In the genomic region with DNA sequence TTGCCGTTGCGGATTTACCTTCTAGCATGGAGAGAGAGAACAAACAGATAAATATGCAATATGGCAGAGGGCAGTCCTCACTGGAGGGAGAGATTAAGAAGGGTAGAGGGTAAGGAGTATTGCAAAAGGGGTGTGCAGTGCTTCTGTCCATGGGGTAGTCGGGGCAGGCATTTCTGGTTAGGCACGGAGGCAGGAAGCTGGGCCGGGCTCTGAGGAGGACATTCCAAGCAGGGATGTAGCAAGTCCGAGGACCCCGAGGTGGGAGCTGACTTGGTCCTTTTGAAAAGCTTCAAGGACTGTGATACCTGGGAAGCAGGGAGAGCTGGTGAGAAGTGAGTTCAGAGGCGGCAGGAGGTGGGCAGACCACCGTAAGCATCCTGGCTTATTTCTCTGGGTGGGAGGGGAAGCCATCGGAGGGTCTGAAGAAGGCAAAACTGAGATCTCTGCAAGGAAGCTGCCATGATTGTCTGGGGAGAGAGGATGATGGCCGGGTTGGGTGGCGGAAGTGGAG, we compare ENCODE assay signal across 17 cellular contexts.
"Had no signal": no experiment of that assay in that cellular context is flagged by ENCODE, and none has a peak within 500 bp of the region (broad histone marks: within the 10 kb centered on the region; RNA-seq: fewer than 3 reads in every experiment).

No MANE protein-coding gene starts in this region.

- H3K27ac ChIP-seq: RWPE1 had no signal

- H3K9ac ChIP-seq: SK-N-SH had no signal

- ATAC-seq: Panc1, PC-3 had no signal

- H3K27me3 ChIP-seq: MG63 had no signal

- DNase-seq: Karpas-422; KG1; MG63; NCI-H1417 treated with DMSO at 0.1 percent for 48 hours; NCI-H146; NCI-H1694 treated with DMSO at 0.1 percent for 48 hours; NCI-H1930; NCI-H2171 treated with DMSO at 0.1 percent for 48 hours; NCI-H446 treated with DMSO at 0.1 percent for 48 hours; NCI-H526; NCI-H82; NK-92 treated with Interleukin-12 subunit alpha and Interleukin-12 subunit beta, amount 100 ng/mL, for 24 hours; PC-3; SK-N-SH; SW 1271 had no signal

- H3K36me3 ChIP-seq: MG63 had no signal

- H3K4me2 ChIP-seq: SK-N-SH had no signal

- H3K9me3 ChIP-seq: MG63, SK-N-SH had no signal

- H3K4me3 ChIP-seq: MG63 had no signal
